ENCODE assay signal across 1 cellular context in the genomic region with DNA sequence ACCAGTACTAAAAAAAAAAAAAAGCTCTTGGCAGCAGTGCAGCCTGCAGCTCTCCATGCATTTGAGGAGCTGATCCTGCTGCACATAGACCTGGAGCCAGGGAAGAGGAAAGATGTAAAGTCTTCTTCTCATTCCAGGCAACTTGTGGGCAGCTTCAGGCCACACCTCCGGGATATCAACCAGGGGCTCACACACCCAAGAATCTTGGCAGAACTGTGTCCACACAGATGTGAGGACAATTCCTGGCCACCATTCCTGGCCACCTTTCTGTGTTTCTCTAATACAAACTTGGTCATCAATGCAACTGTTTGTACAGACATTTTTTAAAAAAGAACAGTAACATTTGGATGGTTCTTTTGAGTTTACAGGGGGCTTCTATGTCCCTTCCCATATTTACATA.
TF ChIP-seq lines count a peak whose summit lies in the region.

No MANE protein-coding gene starts in this region.

TF ChIP-seq in H1, 55 proteins besides CTCF, POLR2A, EP300 and RAD21:
- TF ChIP-seq SP4 (IDR thresholded peaks at IDR 0.05; ENCODE audit: low read length) (no peak), MAFK (IDR thresholded peaks at IDR 0.05; ENCODE audit: low read depth, low read length) (no peak), CTBP2 (IDR thresholded peaks at IDR 0.05; ENCODE audit: borderline replicate concordance, insufficient read depth, insufficient read length, low read length) (no peak), HDAC6 (IDR thresholded peaks at IDR 0.05; ENCODE audit: low read depth, low read length) (no peak), RBBP5 (IDR thresholded peaks at IDR 0.05; ENCODE audit: borderline replicate concordance, low read depth, low read length) (no peak), RFX5 (IDR thresholded peaks at IDR 0.05; ENCODE audit: borderline replicate concordance, low read depth, low read length) (no peak), CBX8 (IDR thresholded peaks at IDR 0.05; ENCODE audit: borderline replicate concordance, low read depth, low read length) (no peak)
